In genomic region chr7:194257-194995, GRCh38 we compare ENCODE assay signal across 8 cellular contexts. TPM values are rescaled to one million over a fixed set of nuclear protein-coding genes. Genes with fewer than 3 reads are reported as not detected.
A peak's percentile ranks its signal among the peaks of the same experiment; 100 is the strongest.
DNase-seq lines count a peak whose midpoint lies in the region; ATAC-seq and TF ChIP-seq lines count a peak whose summit lies in the region.

No MANE protein-coding gene starts in this region.

- no peak for TF ChIP-seq POLR2A in uterus (IDR thresholded peaks at IDR 0.05)

- H3K36me3 Mint-ChIP-seq in mesothelial cell of epicardium, result peaks cover 13% of the 10 kb centered on the region

- H3K4me1 ChIP-seq in left ventricle myocardium inferior, result peaks cover 57% of the 10 kb centered on the region
- peaks cover 0 to 17% of the 10 kb centered on the region in 2 donors for H3K4me1 ChIP-seq in uterus

- no peak for DNase-seq in left ventricle myocardium inferior
- no peak for DNase-seq in cardiac septum (ENCODE audit: low spot score)
- peak; percentile 10 for DNase-seq in dermis blood vessel endothelial cell
- DNase-seq in mesothelial cell of epicardium (ENCODE audit: low spot score in 2 of 2, unreplicated experiment in 2 of 2), result no peak
- no peak for DNase-seq in uterus
- DNase-seq in NCI-H226, result no peak

- H3K9me3 Mint-ChIP-seq in mesothelial cell of epicardium, result no peaks in the 10 kb centered on the region

- H3K27ac Mint-ChIP-seq in mesothelial cell of epicardium, result no peak overlapping the region

- no peak overlapping the region for H3K27ac ChIP-seq in left ventricle myocardium inferior (replicated peaks)
- H3K27ac ChIP-seq in uterus, result no peak overlapping the region

- H3K4me3 ChIP-seq in left ventricle myocardium inferior (peak overlapping the region; percentile 73), uterus (peak overlapping the region; percentile 47 to 81)

- TF ChIP-seq CTCF in left ventricle myocardium inferior (IDR thresholded peaks at IDR 0.05; ENCODE audit: borderline replicate concordance) (no peak), mesothelial cell of epicardium (IDR thresholded peaks at IDR 0.05; ENCODE audit: unreplicated experiment) (no peak), uterus (IDR thresholded peaks at IDR 0.05) (no peak)

- no peak for ATAC-seq in GM18498 (IDR thresholded peaks at IDR 0.05; ENCODE audit: unreplicated experiment)
- ATAC-seq in GM21447 (IDR thresholded peaks at IDR 0.05; ENCODE audit: unreplicated experiment), result no peak

- H3K4me1 Mint-ChIP-seq in mesothelial cell of epicardium, result peaks cover 22% of the 10 kb centered on the region

- H3K36me3 ChIP-seq in left ventricle myocardium inferior, result peaks cover 42% of the 10 kb centered on the region
- H3K36me3 ChIP-seq in uterus, result no peaks in the 10 kb centered on the region

- intact Hi-C loops in left ventricle myocardium inferior (cut with micrococcal nuclease), result no loop called here
- intact Hi-C loops in cardiac septum (cut with DNase I), result loop anchor here (5.0 kb wide), 1 partner anchor 38 kb away; no protein-coding TSS in a partner anchor
- intact Hi-C loops in uterus (cut with DNase I; ENCODE audit: low total_unique reads), result loop anchor here (5.0 kb wide), 1 partner anchor 42 kb away; no protein-coding TSS in a partner anchor

- H3K27me3 Mint-ChIP-seq in mesothelial cell of epicardium (ENCODE audit: low read depth), result peaks cover 66% of the 10 kb centered on the region

- peak overlapping the region; percentile 65 for H3K4me3 Mint-ChIP-seq in mesothelial cell of epicardium

- H3K27me3 ChIP-seq in left ventricle myocardium inferior (ENCODE audit: low read depth) (no peaks in the 10 kb centered on the region), uterus (no peaks in the 10 kb centered on the region)

- H3K9me3 ChIP-seq in left ventricle myocardium inferior (replicated peaks), result no peaks in the 10 kb centered on the region
- no peaks in the 10 kb centered on the region for H3K9me3 ChIP-seq in uterus

RNA-seq across cellular contexts. Expression of gene FAM20C, which starts 2.1 kb away (rescaled TPM):
- total RNA-seq in left ventricle myocardium inferior (22.2 TPM), cardiac septum (30.2 TPM), dermis blood vessel endothelial cell (2.7 and 4.6 TPM in 2 replicates), mesothelial cell of epicardium (16.7 to 18.3 TPM (median 17.8 TPM) in 3 replicates), uterus (10 to 100 TPM in 3 of 4 donors, 1 to 10 TPM in 1; 3.8 to 28.8 (median 16.4) TPM)
